Comparison of ENCODE assay signal across 8 cellular contexts in genomic region chr6:142927274-142927586, GRCh38. TPM values are rescaled to one million over a fixed set of nuclear protein-coding genes. Genes with fewer than 3 reads are reported as not detected.
A peak's percentile ranks its signal among the peaks of the same experiment; 100 is the strongest.
DNase-seq lines count a peak whose midpoint lies in the region; ATAC-seq and TF ChIP-seq lines count a peak whose summit lies in the region.

No MANE protein-coding gene starts in this region.

- DNase-seq in HAP-1 (ENCODE audit: low spot score in 2 of 2), result no peak
- DNase-seq in activated B cell treated with CpG ODN at 0.5 μM for 24 hours, result no peak
- no peak for DNase-seq in right cardiac atrium
- no peak for DNase-seq in medulla oblongata (ENCODE audit: extremely low spot score)
- DNase-seq in stimulated activated naive CD4-positive, alpha-beta T cell treated with Interleukin-2 at 50 U/mL for 16 hours (lab: John Stamatoyannopoulos, UW), result no peak
- DNase-seq in NOMO-1 treated with DMSO at 0.1 percent for 48 hours (lab: John Stamatoyannopoulos, UW; ENCODE audit: unreplicated experiment), result no peak

- peak overlapping the region; percentile 97 for H3K9ac ChIP-seq in skeletal muscle satellite cell (ENCODE audit: low read depth, low read length)

- H3K27ac ChIP-seq in right cardiac atrium (ENCODE audit: low read length), result peak overlapping the region; percentile 97

- ATAC-seq in activated B cell treated with CpG ODN at 0.5 μM for 24 hours (ENCODE audit: low read depth) (no peak), right cardiac atrium (no peak), HG03571 (IDR thresholded peaks at IDR 0.05; ENCODE audit: unreplicated experiment) (no peak)

- peak overlapping the region; percentile 86 for H3K4me3 Mint-ChIP-seq in activated B cell treated with CpG ODN at 0.5 μM for 24 hours

- no peaks in the 10 kb centered on the region for H3K27me3 ChIP-seq in HAP-1 (ENCODE audit: low read depth)
- H3K27me3 ChIP-seq in right cardiac atrium (ENCODE audit: control insufficient read depth, insufficient read depth), result no peaks in the 10 kb centered on the region
- no peaks in the 10 kb centered on the region for H3K27me3 ChIP-seq in skeletal muscle satellite cell (ENCODE audit: control insufficient read depth, insufficient read depth, low read length)

- CTCF ChIA-PET in activated B cell treated with CpG ODN at 0.5 μM for 24 hours (lab: Charles Lee), result interaction anchor here (0.6 to 1.2 kb wide), 3 partner anchors 70 to 100 kb away, joined by 3 read pairs; no protein-coding TSS in a partner anchor

- POLR2A ChIA-PET in activated B cell treated with CpG ODN at 0.5 μM for 24 hours (lab: Charles Lee), result interaction anchor here (0.5 to 3.6 kb wide), 18 partner anchors 8 to 500 kb away, joined by 3 to 32 read pairs (median 10); partner anchors contain the start of gene HIVEP2

- peaks cover 54% of the 10 kb centered on the region for H3K4me1 Mint-ChIP-seq in activated B cell treated with CpG ODN at 0.5 μM for 24 hours

- peak overlapping the region; percentile 93 for H3K27ac Mint-ChIP-seq in activated B cell treated with CpG ODN at 0.5 μM for 24 hours

- H3K9me3 Mint-ChIP-seq in activated B cell treated with CpG ODN at 0.5 μM for 24 hours, result no peaks in the 10 kb centered on the region

- H3K4me1 ChIP-seq in HAP-1 (peaks cover 14% of the 10 kb centered on the region), right cardiac atrium (ENCODE audit: control insufficient read depth, insufficient read depth, low read length) (peaks cover 2% of the 10 kb centered on the region), skeletal muscle satellite cell (ENCODE audit: control insufficient read depth, insufficient read depth, low read length) (peaks cover 36% of the 10 kb centered on the region)

- H3K9me3 ChIP-seq in HAP-1 (no peaks in the 10 kb centered on the region), right cardiac atrium (ENCODE audit: control insufficient read depth, low read length) (no peaks in the 10 kb centered on the region), skeletal muscle satellite cell (replicated peaks; ENCODE audit: low read length) (no peaks in the 10 kb centered on the region)

- H3K36me3 ChIP-seq in HAP-1 (replicated peaks) (no peaks in the 10 kb centered on the region), skeletal muscle satellite cell (ENCODE audit: insufficient read depth, low read length) (no peaks in the 10 kb centered on the region)

- in situ Hi-C loops in HAP-1 (cut with MboI; ENCODE audit: low sequenced_read_pairs), result no loop called here

- no peaks in the 10 kb centered on the region for H3K27me3 Mint-ChIP-seq in activated B cell treated with CpG ODN at 0.5 μM for 24 hours

- H3K36me3 Mint-ChIP-seq in activated B cell treated with CpG ODN at 0.5 μM for 24 hours (ENCODE audit: low read depth), result peaks cover 3% of the 10 kb centered on the region

- intact Hi-C loops in activated B cell treated with CpG ODN at 0.5 μM for 24 hours (cut with micrococcal nuclease), result loop anchor here (1.0 to 5.0 kb wide), 2 partner anchors 8 to 85 kb away; no protein-coding TSS in a partner anchor
- intact Hi-C loops in right cardiac atrium (cut with DNase I), result loop anchor here in 1 of 4 donors (2.0 kb wide), 1 partner anchor 18 kb away; the partner anchor contains the start of gene HIVEP2

- H3K4me3 ChIP-seq in HAP-1, result peak overlapping the region; percentile 37
- H3K4me3 ChIP-seq in right cardiac atrium (ENCODE audit: low read length), result peak overlapping the region; percentile 60
- H3K4me3 ChIP-seq in skeletal muscle satellite cell (ENCODE audit: low read length), result peak overlapping the region; percentile 79

- TF ChIP-seq CTCF in activated B cell treated with CpG ODN at 0.5 μM for 24 hours (IDR thresholded peaks at IDR 0.05), result no peak

- H3K4me2 ChIP-seq in skeletal muscle satellite cell (ENCODE audit: low read length), result peak overlapping the region; percentile 98

- under 1% methylated on average over 7 of the region's 7 CpGs for WGBS in right cardiac atrium

RNA-seq across cellular contexts. Expression of gene HIVEP2, which starts 17.7 kb away (rescaled TPM):
- 22.2 and 25.4 TPM in 2 replicates for total RNA-seq in activated B cell treated with CpG ODN at 0.5 μM for 24 hours
- total RNA-seq in right cardiac atrium, result 10 to 100 TPM; 14.6 to 29.0 (median 18.0) TPM
- polyA plus RNA-seq in right cardiac atrium, result 4.5 TPM
- 10.9 and 12.2 TPM in 2 replicates for total RNA-seq in skeletal muscle satellite cell (2012; rRNA removed)
